In genomic region chr19:54928299-54928698, GRCh38 we compare ENCODE assay signal across 1 cellular context.
TF ChIP-seq lines count a peak whose summit lies in the region.

No MANE protein-coding gene starts in this region.

TF ChIP-seq in HepG2, 621 proteins besides CTCF, POLR2A, EP300 and RAD21:
- TF ChIP-seq ARNTL (CRISPR knock-in tag; IDR thresholded peaks at IDR 0.05) (no peak), YEATS4 (CRISPR knock-in tag; IDR thresholded peaks at IDR 0.05; ENCODE audit: borderline replicate concordance) (no peak), ZNF317 (CRISPR knock-in tag; IDR thresholded peaks at IDR 0.05) (peak; percentile 99), ZSCAN21 (CRISPR knock-in tag; IDR thresholded peaks at IDR 0.05; ENCODE audit: borderline replicate concordance) (no peak), EHMT2 (IDR thresholded peaks at IDR 0.05; ENCODE audit: borderline replicate concordance, low read depth, low read length) (no peak)
